28 cellular contexts compared by ENCODE assay signal in the genomic region with DNA sequence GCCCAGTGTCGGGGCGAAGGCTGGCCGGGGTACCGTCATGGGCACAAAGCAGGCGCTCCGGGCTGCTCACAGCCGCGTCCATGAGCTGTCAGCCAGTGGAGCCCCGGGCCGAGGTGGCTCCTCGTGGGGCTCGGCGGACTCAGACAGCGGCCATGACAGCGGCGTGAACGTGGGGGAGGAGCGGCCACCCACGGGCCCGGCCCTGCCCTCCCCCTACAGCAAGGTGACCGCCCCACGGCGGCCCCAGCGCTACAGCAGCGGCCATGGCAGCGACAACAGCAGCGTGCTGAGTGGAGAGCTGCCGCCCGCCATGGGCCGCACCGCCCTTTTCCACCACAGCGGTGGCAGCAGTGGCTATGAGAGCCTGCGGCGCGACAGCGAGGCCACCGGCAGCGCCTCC. TPM values are rescaled to one million over a fixed set of nuclear protein-coding genes. Genes with fewer than 3 reads are reported as not detected.
"Had no signal": no experiment of that assay in that cellular context is flagged by ENCODE, and none has a peak within 500 bp of the region (broad histone marks: within the 10 kb centered on the region; RNA-seq: fewer than 3 reads in every experiment).

No MANE protein-coding gene starts in this region.

- H3K27me3 Mint-ChIP-seq: naive B cell; progenitor cell of endocrine pancreas; stimulated activated naive B cell treated with anti-CD40 and anti-IgM and Interleukin-4, amounts not matched to agents 10 μg/mL and 1 μg/mL and 100 μg/mL, for 72 hours had no signal

- H3K27ac ChIP-seq: neural progenitor cell, ovary, right atrium auricular region, skin epidermis, stomach, testis, thyroid gland, transverse colon, upper lobe of left lung, vagina had no signal

- H3K36me3 Mint-ChIP-seq: mesothelial cell of epicardium; naive B cell; natural killer cell; neural progenitor cell; stimulated activated naive B cell treated with anti-CD40 and anti-IgM and Interleukin-4, amounts not matched to agents 10 μg/mL and 1 μg/mL and 100 μg/mL, for 72 hours had no signal

- H3K27me3 ChIP-seq: neural progenitor cell, ovary, right atrium auricular region, testis, thyroid gland, transverse colon, upper lobe of left lung, vagina had no signal

- H3K27ac Mint-ChIP-seq: mesothelial cell of epicardium; naive B cell; natural killer cell; nephron progenitor cell; neural progenitor cell; progenitor cell of endocrine pancreas; stimulated activated naive B cell treated with anti-CD40 and anti-IgM and Interleukin-4, amounts not matched to agents 10 μg/mL and 1 μg/mL and 100 μg/mL, for 72 hours had no signal

- DNase-seq: hypothalamus; islet precursor cell; left ventricle myocardium inferior; mesendoderm; naive B cell; natural killer cell; nephron progenitor cell; ovary; stimulated activated CD4-positive, alpha-beta T cell treated with anti-CD3 and anti-CD28 coated beads, Interleukin-12 subunit alpha, Interleukin-12 subunit beta, amount 100 ng/mL, for 4 hours; stimulated activated CD4-positive, alpha-beta T cell treated with anti-CD3 and anti-CD28 coated beads, Interleukin-15, amount 100 ng/mL, for 24 hours; stimulated activated CD4-positive, alpha-beta T cell treated with anti-CD3 and anti-CD28 coated beads, Interleukin-2, amount 100 ng/mL, for 24 hours; stimulated activated CD4-positive, alpha-beta T cell treated with anti-CD3 and anti-CD28 coated beads, Interleukin-4, amount 100 ng/mL, for 1 hour; stimulated activated naive B cell treated with anti-CD40 and anti-IgM and Interleukin-4, amounts not matched to agents 10 μg/mL and 1 μg/mL and 100 μg/mL, for 72 hours; stimulated activated naive CD8-positive, alpha-beta T cell treated with anti-CD3 and anti-CD28 coated beads, Interleukin-15, Interleukin-2, amounts not matched to agents 100 U/mL and 50 U/mL, for 24 hours; stomach; testis; thyroid gland; transverse colon; upper lobe of left lung had no signal

- H3K4me3 Mint-ChIP-seq: mesothelial cell of epicardium; naive B cell; natural killer cell; nephron progenitor cell; neural progenitor cell; stimulated activated naive B cell treated with anti-CD40 and anti-IgM and Interleukin-4, amounts not matched to agents 10 μg/mL and 1 μg/mL and 100 μg/mL, for 72 hours had no signal

- H3K4me3 ChIP-seq: left ventricle myocardium inferior, lung, neural progenitor cell, ovary, right atrium auricular region, skin epidermis, stomach, testis, thyroid gland, transverse colon, upper lobe of left lung, vagina had no signal

- H3K4me1 ChIP-seq: right atrium auricular region, testis, thyroid gland, transverse colon had no signal

- H3K9me3 ChIP-seq: left ventricle myocardium inferior, ovary, right atrium auricular region, stomach, testis, thyroid gland, transverse colon, upper lobe of left lung, vagina had no signal

- ATAC-seq: natural killer cell; sciatic nerve; stimulated activated naive B cell treated with anti-CD40 and anti-IgM and Interleukin-4, amounts not matched to agents 10 μg/mL and 1 μg/mL and 100 μg/mL, for 72 hours; stimulated activated naive CD8-positive, alpha-beta T cell treated with anti-CD3 and anti-CD28 coated beads, Interleukin-15, Interleukin-2, amounts not matched to agents 100 U/mL and 50 U/mL, for 24 hours had no signal

- H3K9me3 Mint-ChIP-seq: mesothelial cell of epicardium; naive B cell; natural killer cell; nephron progenitor cell; neural progenitor cell; stimulated activated naive B cell treated with anti-CD40 and anti-IgM and Interleukin-4, amounts not matched to agents 10 μg/mL and 1 μg/mL and 100 μg/mL, for 72 hours had no signal

- H2AFZ ChIP-seq: neural progenitor cell had no signal

- H3K36me3 ChIP-seq: neural progenitor cell, ovary, right atrium auricular region, thyroid gland, transverse colon had no signal

- H3K4me2 ChIP-seq: neural progenitor cell had no signal

- H3K9ac ChIP-seq: neural progenitor cell had no signal

- H3K4me1 Mint-ChIP-seq: naive B cell; natural killer cell; stimulated activated naive B cell treated with anti-CD40 and anti-IgM and Interleukin-4, amounts not matched to agents 10 μg/mL and 1 μg/mL and 100 μg/mL, for 72 hours had no signal

RNA-seq across cellular contexts. Expression of a gene that starts 39.0 kb away (rescaled TPM):
- total RNA-seq: mononuclear cell, natural killer cell had no signal
